Comparison of ENCODE assay signal across 8 cellular contexts in genomic region chr19:18193388-18194207, GRCh38. TPM values are rescaled to one million over a fixed set of nuclear protein-coding genes. Genes with fewer than 3 reads are reported as not detected.
DNase-seq lines count a peak whose midpoint lies in the region; ATAC-seq and TF ChIP-seq lines count a peak whose summit lies in the region.

No MANE protein-coding gene starts in this region.

- no peaks in the 10 kb centered on the region for H3K27me3 ChIP-seq in neuron (ENCODE audit: insufficient read depth, low read length)

- H3K4me3 ChIP-seq in neuron (ENCODE audit: low read length) = peak overlapping the region; percentile 93

- no peak for TF ChIP-seq CTCF in endothelial cell (IDR thresholded peaks at IDR 0.05; ENCODE audit: unreplicated experiment)

- H3K9me3 ChIP-seq in neuron (ENCODE audit: low read length) = no peaks in the 10 kb centered on the region

- peak overlapping the region; percentile 61 for H3K27ac Mint-ChIP-seq in endothelial cell (ENCODE audit: unreplicated experiment)

- peak; percentile 38 for DNase-seq in NCI-H2227 (lab: John Stamatoyannopoulos, UW; ENCODE audit: unreplicated experiment)
- DNase-seq in NCI-H2227 treated with DMSO at 0.1 percent for 48 hours (lab: John Stamatoyannopoulos, UW) = no peak
- peak; percentile 27 for DNase-seq in OCI-M1 (lab: John Stamatoyannopoulos, UW)
- peak; percentile 29 for DNase-seq in endothelial cell (ENCODE audit: low spot score)
- no peak for DNase-seq in H4 (ENCODE audit: low spot score)

- peaks cover 10% of the 10 kb centered on the region for H3K27me3 Mint-ChIP-seq in endothelial cell (ENCODE audit: unreplicated experiment)

- peaks cover 14% of the 10 kb centered on the region for H3K4me1 ChIP-seq in neuron (ENCODE audit: insufficient read depth, low read length)

- H3K36me3 ChIP-seq in neuron (ENCODE audit: insufficient read depth, low read length) = peaks cover 20% of the 10 kb centered on the region

- H3K4me1 Mint-ChIP-seq in endothelial cell (ENCODE audit: unreplicated experiment) = peaks cover 9% of the 10 kb centered on the region

- peak overlapping the region; percentile 90 for H3K4me3 Mint-ChIP-seq in endothelial cell (ENCODE audit: unreplicated experiment)

- no peaks in the 10 kb centered on the region for H3K9me3 Mint-ChIP-seq in endothelial cell (ENCODE audit: unreplicated experiment)

- peak overlapping the region; percentile 62 for H2AFZ ChIP-seq in neuron (ENCODE audit: low read depth, low read length)

- H3K36me3 Mint-ChIP-seq in endothelial cell (ENCODE audit: low read depth, unreplicated experiment) = no peaks in the 10 kb centered on the region

- ATAC-seq in GM18502 (IDR thresholded peaks at IDR 0.05; ENCODE audit: poor library complexity, unreplicated experiment) (no peak), GM18873 (IDR thresholded peaks at IDR 0.05; ENCODE audit: low FRiP score, unreplicated experiment) (no peak)

RNA-seq across cellular contexts. Expression of gene MPV17L2, which starts 0.6 kb away (rescaled TPM):
- 17.7 TPM for total RNA-seq in endothelial cell (ENCODE audit: unreplicated experiment)
- total RNA-seq in H4 (2014; rRNA removed; shearing (Covaris generic)) = 17.7 and 30.9 TPM in 2 replicates

RNA-seq across cellular contexts. Expression of gene RAB3A, which starts 10.2 kb away (rescaled TPM):
- 3.1 TPM for total RNA-seq in endothelial cell (ENCODE audit: unreplicated experiment)
- total RNA-seq in H4 (2014; rRNA removed; shearing (Covaris generic)) = 0.41 and 2.2 TPM in 2 replicates

RNA-seq across cellular contexts. Expression of gene IFI30, which starts 20.0 kb away (rescaled TPM):
- not detected for total RNA-seq in endothelial cell (ENCODE audit: unreplicated experiment)
- total RNA-seq in H4 (2014; rRNA removed; shearing (Covaris generic)) = 156 and 172 TPM in 2 replicates

RNA-seq across cellular contexts. Expression of gene PDE4C, which starts 32.6 kb away (rescaled TPM):
- total RNA-seq in endothelial cell (ENCODE audit: unreplicated experiment) = 0.85 TPM
- 0.06 TPM in 1 of 2 replicates, not detected in the other for total RNA-seq in H4 (2014; rRNA removed; shearing (Covaris generic))

RNA-seq across cellular contexts. Expression of gene PIK3R2, which starts 40.6 kb away (rescaled TPM):
- 28.0 TPM for total RNA-seq in endothelial cell (ENCODE audit: unreplicated experiment)
- 9.8 and 25.1 TPM in 2 replicates for total RNA-seq in H4 (2014; rRNA removed; shearing (Covaris generic))

Comparison
In these comparisons a context has a peak if more than half of its experiments do, and no peak if none do; other contexts are left out.
1. DNase-seq: peak in NCI-H2227 (single experiment), OCI-M1 (single experiment) and endothelial cell (single experiment); none in NCI-H2227 treated with DMSO at 0.1 percent for 48 hours (single experiment) and H4 (single experiment).
2. RNA of gene IFI30, which starts 20.0 kb away (total RNA-seq): 156 to 172 TPM in H4; not detected in endothelial cell (single experiment); every median in the first group is over 100 times any median in the second.